ENCODE assay signal across 1 cellular context in the genomic region with DNA sequence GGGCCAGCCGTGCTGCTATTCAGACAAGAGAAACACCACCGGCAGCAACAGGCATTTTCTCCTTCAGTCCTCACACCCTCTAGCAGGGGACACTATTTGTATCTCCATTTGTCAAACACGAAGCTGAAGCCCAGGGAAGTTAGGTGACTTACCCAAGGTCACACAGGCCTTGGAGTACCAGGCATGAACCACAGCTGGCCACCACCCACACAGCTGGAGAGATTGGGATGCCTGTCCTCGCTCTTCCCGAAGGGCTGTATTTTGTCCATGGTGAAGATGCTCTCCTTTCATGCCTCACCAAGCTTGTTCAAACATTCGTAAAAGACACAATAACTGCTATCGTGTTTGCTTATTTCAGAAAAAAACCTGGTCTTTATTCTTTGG.
TF ChIP-seq lines count a peak whose summit lies in the region.

No MANE protein-coding gene starts in this region.

TF ChIP-seq in HepG2, 621 proteins besides CTCF, POLR2A, EP300 and RAD21 (continued from another document and continues in another):
- TF ChIP-seq, protein P1, sequence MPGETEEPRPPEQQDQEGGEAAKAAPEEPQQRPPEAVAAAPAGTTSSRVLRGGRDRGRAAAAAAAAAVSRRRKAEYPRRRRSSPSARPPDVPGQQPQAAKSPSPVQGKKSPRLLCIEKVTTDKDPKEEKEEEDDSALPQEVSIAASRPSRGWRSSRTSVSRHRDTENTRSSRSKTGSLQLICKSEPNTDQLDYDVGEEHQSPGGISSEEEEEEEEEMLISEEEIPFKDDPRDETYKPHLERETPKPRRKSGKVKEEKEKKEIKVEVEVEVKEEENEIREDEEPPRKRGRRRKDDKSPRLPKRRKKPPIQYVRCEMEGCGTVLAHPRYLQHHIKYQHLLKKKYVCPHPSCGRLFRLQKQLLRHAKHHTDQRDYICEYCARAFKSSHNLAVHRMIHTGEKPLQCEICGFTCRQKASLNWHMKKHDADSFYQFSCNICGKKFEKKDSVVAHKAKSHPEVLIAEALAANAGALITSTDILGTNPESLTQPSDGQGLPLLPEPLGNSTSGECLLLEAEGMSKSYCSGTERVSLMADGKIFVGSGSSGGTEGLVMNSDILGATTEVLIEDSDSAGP (CRISPR knock-in tag; IDR thresholded peaks at IDR 0.05; ENCODE audit: borderline replicate concordance), result peak; percentile 29; the same call in 1 of the 2 replicates
- TF ChIP-seq, protein P2, sequence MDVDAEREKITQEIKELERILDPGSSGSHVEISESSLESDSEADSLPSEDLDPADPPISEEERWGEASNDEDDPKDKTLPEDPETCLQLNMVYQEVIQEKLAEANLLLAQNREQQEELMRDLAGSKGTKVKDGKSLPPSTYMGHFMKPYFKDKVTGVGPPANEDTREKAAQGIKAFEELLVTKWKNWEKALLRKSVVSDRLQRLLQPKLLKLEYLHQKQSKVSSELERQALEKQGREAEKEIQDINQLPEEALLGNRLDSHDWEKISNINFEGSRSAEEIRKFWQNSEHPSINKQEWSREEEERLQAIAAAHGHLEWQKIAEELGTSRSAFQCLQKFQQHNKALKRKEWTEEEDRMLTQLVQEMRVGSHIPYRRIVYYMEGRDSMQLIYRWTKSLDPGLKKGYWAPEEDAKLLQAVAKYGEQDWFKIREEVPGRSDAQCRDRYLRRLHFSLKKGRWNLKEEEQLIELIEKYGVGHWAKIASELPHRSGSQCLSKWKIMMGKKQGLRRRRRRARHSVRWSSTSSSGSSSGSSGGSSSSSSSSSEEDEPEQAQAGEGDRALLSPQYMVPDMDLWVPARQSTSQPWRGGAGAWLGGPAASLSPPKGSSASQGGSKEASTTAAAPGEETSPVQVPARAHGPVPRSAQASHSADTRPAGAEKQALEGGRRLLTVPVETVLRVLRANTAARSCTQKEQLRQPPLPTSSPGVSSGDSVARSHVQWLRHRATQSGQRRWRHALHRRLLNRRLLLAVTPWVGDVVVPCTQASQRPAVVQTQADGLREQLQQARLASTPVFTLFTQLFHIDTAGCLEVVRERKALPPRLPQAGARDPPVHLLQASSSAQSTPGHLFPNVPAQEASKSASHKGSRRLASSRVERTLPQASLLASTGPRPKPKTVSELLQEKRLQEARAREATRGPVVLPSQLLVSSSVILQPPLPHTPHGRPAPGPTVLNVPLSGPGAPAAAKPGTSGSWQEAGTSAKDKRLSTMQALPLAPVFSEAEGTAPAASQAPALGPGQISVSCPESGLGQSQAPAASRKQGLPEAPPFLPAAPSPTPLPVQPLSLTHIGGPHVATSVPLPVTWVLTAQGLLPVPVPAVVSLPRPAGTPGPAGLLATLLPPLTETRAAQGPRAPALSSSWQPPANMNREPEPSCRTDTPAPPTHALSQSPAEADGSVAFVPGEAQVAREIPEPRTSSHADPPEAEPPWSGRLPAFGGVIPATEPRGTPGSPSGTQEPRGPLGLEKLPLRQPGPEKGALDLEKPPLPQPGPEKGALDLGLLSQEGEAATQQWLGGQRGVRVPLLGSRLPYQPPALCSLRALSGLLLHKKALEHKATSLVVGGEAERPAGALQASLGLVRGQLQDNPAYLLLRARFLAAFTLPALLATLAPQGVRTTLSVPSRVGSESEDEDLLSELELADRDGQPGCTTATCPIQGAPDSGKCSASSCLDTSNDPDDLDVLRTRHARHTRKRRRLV (CRISPR knock-in tag; IDR thresholded peaks at IDR 0.05), result peak; percentile 32; the same call in 1 of the 2 replicates
- TF ChIP-seq ZNF468 (CRISPR knock-in tag; IDR thresholded peaks at IDR 0.05), result no peak
- TF ChIP-seq CC2D1A (CRISPR knock-in tag; IDR thresholded peaks at IDR 0.05), result no peak
- TF ChIP-seq ZFP36L1 (CRISPR knock-in tag; IDR thresholded peaks at IDR 0.05), result no peak
- TF ChIP-seq, protein P3, sequence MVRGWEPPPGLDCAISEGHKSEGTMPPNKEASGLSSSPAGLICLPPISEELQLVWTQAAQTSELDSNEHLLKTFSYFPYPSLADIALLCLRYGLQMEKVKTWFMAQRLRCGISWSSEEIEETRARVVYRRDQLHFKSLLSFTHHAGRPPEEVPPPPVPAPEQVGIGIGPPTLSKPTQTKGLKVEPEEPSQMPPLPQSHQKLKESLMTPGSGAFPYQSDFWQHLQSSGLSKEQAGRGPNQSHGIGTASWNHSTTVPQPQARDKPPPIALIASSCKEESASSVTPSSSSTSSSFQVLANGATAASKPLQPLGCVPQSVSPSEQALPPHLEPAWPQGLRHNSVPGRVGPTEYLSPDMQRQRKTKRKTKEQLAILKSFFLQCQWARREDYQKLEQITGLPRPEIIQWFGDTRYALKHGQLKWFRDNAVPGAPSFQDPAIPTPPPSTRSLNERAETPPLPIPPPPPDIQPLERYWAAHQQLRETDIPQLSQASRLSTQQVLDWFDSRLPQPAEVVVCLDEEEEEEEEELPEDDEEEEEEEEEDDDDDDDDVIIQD (CRISPR knock-in tag; IDR thresholded peaks at IDR 0.05; ENCODE audit: low read depth), result no peak; the same call in 1 of the 2 replicates
- TF ChIP-seq ZNF337 (CRISPR knock-in tag; IDR thresholded peaks at IDR 0.05; ENCODE audit: borderline replicate concordance, low read depth), result no peak
- no peak for TF ChIP-seq ETV6 (CRISPR knock-in tag; conservative IDR thresholded peaks at IDR 0.05)
- TF ChIP-seq NR2F2 (IDR thresholded peaks at IDR 0.05; ENCODE audit: borderline replicate concordance, low read depth), result 0 out of 2 replicates have a peak, but pooled peaks have one; percentile 2
- TF ChIP-seq, protein P4, sequence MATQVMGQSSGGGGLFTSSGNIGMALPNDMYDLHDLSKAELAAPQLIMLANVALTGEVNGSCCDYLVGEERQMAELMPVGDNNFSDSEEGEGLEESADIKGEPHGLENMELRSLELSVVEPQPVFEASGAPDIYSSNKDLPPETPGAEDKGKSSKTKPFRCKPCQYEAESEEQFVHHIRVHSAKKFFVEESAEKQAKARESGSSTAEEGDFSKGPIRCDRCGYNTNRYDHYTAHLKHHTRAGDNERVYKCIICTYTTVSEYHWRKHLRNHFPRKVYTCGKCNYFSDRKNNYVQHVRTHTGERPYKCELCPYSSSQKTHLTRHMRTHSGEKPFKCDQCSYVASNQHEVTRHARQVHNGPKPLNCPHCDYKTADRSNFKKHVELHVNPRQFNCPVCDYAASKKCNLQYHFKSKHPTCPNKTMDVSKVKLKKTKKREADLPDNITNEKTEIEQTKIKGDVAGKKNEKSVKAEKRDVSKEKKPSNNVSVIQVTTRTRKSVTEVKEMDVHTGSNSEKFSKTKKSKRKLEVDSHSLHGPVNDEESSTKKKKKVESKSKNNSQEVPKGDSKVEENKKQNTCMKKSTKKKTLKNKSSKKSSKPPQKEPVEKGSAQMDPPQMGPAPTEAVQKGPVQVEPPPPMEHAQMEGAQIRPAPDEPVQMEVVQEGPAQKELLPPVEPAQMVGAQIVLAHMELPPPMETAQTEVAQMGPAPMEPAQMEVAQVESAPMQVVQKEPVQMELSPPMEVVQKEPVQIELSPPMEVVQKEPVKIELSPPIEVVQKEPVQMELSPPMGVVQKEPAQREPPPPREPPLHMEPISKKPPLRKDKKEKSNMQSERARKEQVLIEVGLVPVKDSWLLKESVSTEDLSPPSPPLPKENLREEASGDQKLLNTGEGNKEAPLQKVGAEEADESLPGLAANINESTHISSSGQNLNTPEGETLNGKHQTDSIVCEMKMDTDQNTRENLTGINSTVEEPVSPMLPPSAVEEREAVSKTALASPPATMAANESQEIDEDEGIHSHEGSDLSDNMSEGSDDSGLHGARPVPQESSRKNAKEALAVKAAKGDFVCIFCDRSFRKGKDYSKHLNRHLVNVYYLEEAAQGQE (IDR thresholded peaks at IDR 0.05; ENCODE audit: borderline replicate concordance in 1 of 2, low read depth in 1 of 2, low read length in 2 of 2), result no peak
- TF ChIP-seq, protein P5, sequence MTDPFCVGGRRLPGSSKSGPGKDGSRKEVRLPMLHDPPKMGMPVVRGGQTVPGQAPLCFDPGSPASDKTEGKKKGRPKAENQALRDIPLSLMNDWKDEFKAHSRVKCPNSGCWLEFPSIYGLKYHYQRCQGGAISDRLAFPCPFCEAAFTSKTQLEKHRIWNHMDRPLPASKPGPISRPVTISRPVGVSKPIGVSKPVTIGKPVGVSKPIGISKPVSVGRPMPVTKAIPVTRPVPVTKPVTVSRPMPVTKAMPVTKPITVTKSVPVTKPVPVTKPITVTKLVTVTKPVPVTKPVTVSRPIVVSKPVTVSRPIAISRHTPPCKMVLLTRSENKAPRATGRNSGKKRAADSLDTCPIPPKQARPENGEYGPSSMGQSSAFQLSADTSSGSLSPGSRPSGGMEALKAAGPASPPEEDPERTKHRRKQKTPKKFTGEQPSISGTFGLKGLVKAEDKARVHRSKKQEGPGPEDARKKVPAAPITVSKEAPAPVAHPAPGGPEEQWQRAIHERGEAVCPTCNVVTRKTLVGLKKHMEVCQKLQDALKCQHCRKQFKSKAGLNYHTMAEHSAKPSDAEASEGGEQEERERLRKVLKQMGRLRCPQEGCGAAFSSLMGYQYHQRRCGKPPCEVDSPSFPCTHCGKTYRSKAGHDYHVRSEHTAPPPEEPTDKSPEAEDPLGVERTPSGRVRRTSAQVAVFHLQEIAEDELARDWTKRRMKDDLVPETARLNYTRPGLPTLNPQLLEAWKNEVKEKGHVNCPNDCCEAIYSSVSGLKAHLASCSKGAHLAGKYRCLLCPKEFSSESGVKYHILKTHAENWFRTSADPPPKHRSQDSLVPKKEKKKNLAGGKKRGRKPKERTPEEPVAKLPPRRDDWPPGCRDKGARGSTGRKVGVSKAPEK (CRISPR knock-in tag; IDR thresholded peaks at IDR 0.05; ENCODE audit: borderline replicate concordance), result no peak
- TF ChIP-seq, protein P6, sequence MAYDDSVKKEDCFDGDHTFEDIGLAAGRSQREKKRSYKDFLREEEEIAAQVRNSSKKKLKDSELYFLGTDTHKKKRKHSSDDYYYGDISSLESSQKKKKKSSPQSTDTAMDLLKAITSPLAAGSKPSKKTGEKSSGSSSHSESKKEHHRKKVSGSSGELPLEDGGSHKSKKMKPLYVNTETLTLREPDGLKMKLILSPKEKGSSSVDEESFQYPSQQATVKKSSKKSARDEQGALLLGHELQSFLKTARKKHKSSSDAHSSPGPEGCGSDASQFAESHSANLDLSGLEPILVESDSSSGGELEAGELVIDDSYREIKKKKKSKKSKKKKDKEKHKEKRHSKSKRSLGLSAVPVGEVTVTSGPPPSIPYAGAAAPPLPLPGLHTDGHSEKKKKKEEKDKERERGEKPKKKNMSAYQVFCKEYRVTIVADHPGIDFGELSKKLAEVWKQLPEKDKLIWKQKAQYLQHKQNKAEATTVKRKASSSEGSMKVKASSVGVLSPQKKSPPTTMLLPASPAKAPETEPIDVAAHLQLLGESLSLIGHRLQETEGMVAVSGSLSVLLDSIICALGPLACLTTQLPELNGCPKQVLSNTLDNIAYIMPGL (CRISPR knock-in tag; IDR thresholded peaks at IDR 0.05; ENCODE audit: borderline replicate concordance in 1 of 2, low read depth in 1 of 2), result peak in 1 of 2 experiments; percentile 5; a peak in 1 of 4 replicates
- TF ChIP-seq, protein P7, sequence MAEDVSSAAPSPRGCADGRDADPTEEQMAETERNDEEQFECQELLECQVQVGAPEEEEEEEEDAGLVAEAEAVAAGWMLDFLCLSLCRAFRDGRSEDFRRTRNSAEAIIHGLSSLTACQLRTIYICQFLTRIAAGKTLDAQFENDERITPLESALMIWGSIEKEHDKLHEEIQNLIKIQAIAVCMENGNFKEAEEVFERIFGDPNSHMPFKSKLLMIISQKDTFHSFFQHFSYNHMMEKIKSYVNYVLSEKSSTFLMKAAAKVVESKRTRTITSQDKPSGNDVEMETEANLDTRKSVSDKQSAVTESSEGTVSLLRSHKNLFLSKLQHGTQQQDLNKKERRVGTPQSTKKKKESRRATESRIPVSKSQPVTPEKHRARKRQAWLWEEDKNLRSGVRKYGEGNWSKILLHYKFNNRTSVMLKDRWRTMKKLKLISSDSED (CRISPR knock-in tag; IDR thresholded peaks at IDR 0.05), result no peak
- no peak for TF ChIP-seq AGO2 (optimal IDR thresholded peaks at IDR 0.05; ENCODE audit: low read depth, low read length)
- TF ChIP-seq RNF2 (conservative IDR thresholded peaks at IDR 0.05; ENCODE audit: low read depth), result no peak
- TF ChIP-seq NR3C1 (CRISPR knock-in tag; IDR thresholded peaks at IDR 0.05), result no peak
- TF ChIP-seq ZSCAN25 (CRISPR knock-in tag; IDR thresholded peaks at IDR 0.05), result no peak
- TF ChIP-seq, protein P8, sequence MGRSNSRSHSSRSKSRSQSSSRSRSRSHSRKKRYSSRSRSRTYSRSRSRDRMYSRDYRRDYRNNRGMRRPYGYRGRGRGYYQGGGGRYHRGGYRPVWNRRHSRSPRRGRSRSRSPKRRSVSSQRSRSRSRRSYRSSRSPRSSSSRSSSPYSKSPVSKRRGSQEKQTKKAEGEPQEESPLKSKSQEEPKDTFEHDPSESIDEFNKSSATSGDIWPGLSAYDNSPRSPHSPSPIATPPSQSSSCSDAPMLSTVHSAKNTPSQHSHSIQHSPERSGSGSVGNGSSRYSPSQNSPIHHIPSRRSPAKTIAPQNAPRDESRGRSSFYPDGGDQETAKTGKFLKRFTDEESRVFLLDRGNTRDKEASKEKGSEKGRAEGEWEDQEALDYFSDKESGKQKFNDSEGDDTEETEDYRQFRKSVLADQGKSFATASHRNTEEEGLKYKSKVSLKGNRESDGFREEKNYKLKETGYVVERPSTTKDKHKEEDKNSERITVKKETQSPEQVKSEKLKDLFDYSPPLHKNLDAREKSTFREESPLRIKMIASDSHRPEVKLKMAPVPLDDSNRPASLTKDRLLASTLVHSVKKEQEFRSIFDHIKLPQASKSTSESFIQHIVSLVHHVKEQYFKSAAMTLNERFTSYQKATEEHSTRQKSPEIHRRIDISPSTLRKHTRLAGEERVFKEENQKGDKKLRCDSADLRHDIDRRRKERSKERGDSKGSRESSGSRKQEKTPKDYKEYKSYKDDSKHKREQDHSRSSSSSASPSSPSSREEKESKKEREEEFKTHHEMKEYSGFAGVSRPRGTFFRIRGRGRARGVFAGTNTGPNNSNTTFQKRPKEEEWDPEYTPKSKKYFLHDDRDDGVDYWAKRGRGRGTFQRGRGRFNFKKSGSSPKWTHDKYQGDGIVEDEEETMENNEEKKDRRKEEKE (IDR thresholded peaks at IDR 0.05), result no peak
- TF ChIP-seq, protein P9, sequence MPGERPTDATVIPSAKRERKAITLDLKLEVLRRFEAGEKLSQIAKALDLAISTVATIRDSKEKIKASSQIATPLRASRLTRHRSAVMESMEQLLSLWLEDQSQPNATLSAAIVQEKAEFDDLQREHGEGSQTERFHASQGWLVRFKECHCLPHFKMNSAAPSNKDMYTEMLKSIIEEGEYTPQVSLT (CRISPR knock-in tag; IDR thresholded peaks at IDR 0.05; ENCODE audit: borderline replicate concordance, low read depth), result no peak
- TF ChIP-seq SAP130 (CRISPR knock-in tag; IDR thresholded peaks at IDR 0.05; ENCODE audit: low read depth), result no peak
